ENCODE assay signal across 24 cellular contexts in the genomic region with DNA sequence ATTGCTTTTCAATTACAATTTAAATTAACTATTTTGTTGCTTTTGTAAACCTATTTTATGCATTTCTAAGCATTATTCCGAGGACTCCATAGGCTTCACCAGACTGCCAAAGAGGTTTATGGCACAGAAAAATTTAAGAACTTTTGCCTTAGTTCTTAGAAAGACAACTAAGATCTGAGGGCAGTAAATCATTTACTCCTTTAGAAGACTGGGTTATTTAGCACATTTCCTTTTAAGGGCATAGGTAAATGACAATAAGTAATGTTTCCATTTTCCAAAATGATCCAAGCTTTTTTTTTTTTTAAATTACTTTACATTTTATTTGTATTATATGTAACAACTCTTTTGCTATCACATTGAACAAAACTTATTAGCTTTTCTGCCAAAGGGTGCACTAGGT. TPM values are rescaled to one million over a fixed set of nuclear protein-coding genes. Genes with fewer than 3 reads are reported as not detected.
"Had no signal": no experiment of that assay in that cellular context is flagged by ENCODE, and none has a peak within 500 bp of the region (broad histone marks: within the 10 kb centered on the region; RNA-seq: fewer than 3 reads in every experiment).

No MANE protein-coding gene starts in this region.

- H3K27ac Mint-ChIP-seq: activated B cell treated with CpG ODN at 0.5 μM for 24 hours; activated CD8-positive, alpha-beta memory T cell treated with anti-CD3 and anti-CD28 coated beads, Interleukin-2, amount 10 ng/mL, durations not matched to agents 7 days and 5 days; activated CD8-positive, alpha-beta T cell treated with anti-CD3 and anti-CD28 coated beads, Interleukin-2, amount 10 ng/mL, durations not matched to agents 7 days and 5 days; activated naive CD4-positive, alpha-beta T cell treated with anti-CD3 and anti-CD28 coated beads, Interleukin-2, amount 50 U/mL, for 72 hours; natural killer cell; neural progenitor cell; stimulated activated effector memory CD8-positive, alpha-beta T cell treated with anti-CD3 and anti-CD28 coated beads, Interleukin-12 subunit alpha, Interleukin-12 subunit beta, amount 100 ng/mL, for 72 hours; stimulated activated naive CD8-positive, alpha-beta T cell treated with anti-CD3 and anti-CD28 coated beads, Interleukin-15, Interleukin-2, amounts not matched to agents 100 ng/mL and 50 ng/mL, for 24 hours had no signal

- H3K4me2 ChIP-seq: neural progenitor cell had no signal

- H3K27me3 Mint-ChIP-seq: activated B cell treated with CpG ODN at 0.5 μM for 24 hours; activated CD8-positive, alpha-beta memory T cell treated with anti-CD3 and anti-CD28 coated beads, Interleukin-2, amount 10 ng/mL, durations not matched to agents 7 days and 5 days had no signal

- H3K4me1 ChIP-seq: breast epithelium, foreskin keratinocyte, neural progenitor cell had no signal

- H3K4me1 Mint-ChIP-seq: activated B cell treated with CpG ODN at 0.5 μM for 24 hours; activated CD8-positive, alpha-beta memory T cell treated with anti-CD3 and anti-CD28 coated beads, Interleukin-2, amount 10 ng/mL, durations not matched to agents 7 days and 5 days; natural killer cell; neural progenitor cell; stimulated activated effector memory CD8-positive, alpha-beta T cell treated with anti-CD3 and anti-CD28 coated beads, Interleukin-12 subunit alpha, Interleukin-12 subunit beta, amount 100 ng/mL, for 72 hours had no signal

- H3K9me3 Mint-ChIP-seq: activated B cell treated with CpG ODN at 0.5 μM for 24 hours; activated naive CD4-positive, alpha-beta T cell treated with anti-CD3 and anti-CD28 coated beads, Interleukin-2, amount 50 U/mL, for 72 hours; neural progenitor cell; stimulated activated effector memory CD8-positive, alpha-beta T cell treated with anti-CD3 and anti-CD28 coated beads, Interleukin-12 subunit alpha, Interleukin-12 subunit beta, amount 100 ng/mL, for 72 hours; stimulated activated naive CD8-positive, alpha-beta T cell treated with anti-CD3 and anti-CD28 coated beads, Interleukin-15, Interleukin-2, amounts not matched to agents 100 ng/mL and 50 ng/mL, for 24 hours had no signal

- H3K36me3 ChIP-seq: breast epithelium, esophagus muscularis mucosa, heart left ventricle, left lung, neural progenitor cell, thoracic aorta had no signal

- ATAC-seq: activated CD8-positive, alpha-beta memory T cell treated with anti-CD3 and anti-CD28 coated beads, Interleukin-2, amount 10 ng/mL, durations not matched to agents 7 days and 5 days; activated CD8-positive, alpha-beta T cell treated with anti-CD3 and anti-CD28 coated beads, Interleukin-2, amount 10 ng/mL, durations not matched to agents 7 days and 5 days; sciatic nerve; stimulated activated effector memory CD8-positive, alpha-beta T cell treated with anti-CD3 and anti-CD28 coated beads, Interleukin-12 subunit alpha, Interleukin-12 subunit beta, amount 100 ng/mL, for 72 hours had no signal

- DNase-seq: activated B cell treated with CpG ODN at 0.5 μM for 24 hours; activated CD8-positive, alpha-beta memory T cell treated with anti-CD3 and anti-CD28 coated beads, Interleukin-2, amount 10 ng/mL, durations not matched to agents 7 days and 5 days; activated CD8-positive, alpha-beta T cell treated with anti-CD3 and anti-CD28 coated beads, Interleukin-2, amount 10 ng/mL, durations not matched to agents 7 days and 5 days; activated naive CD4-positive, alpha-beta T cell; activated T-cell treated with anti-CD3 and anti-CD28 coated beads, Interleukin-2, amount 50 U/mL, for 48 hours; central memory CD4-positive, alpha-beta T cell; heart left ventricle; left lung; mesendoderm; natural killer cell; posterior cingulate gyrus; stimulated activated CD4-positive, alpha-beta T cell treated with anti-CD3 and anti-CD28 coated beads, Interleukin-4, amount 100 ng/mL, for 24 hours; T-helper 2 cell had no signal

- H3K4me3 Mint-ChIP-seq: activated B cell treated with CpG ODN at 0.5 μM for 24 hours; activated CD8-positive, alpha-beta memory T cell treated with anti-CD3 and anti-CD28 coated beads, Interleukin-2, amount 10 ng/mL, durations not matched to agents 7 days and 5 days; activated CD8-positive, alpha-beta T cell treated with anti-CD3 and anti-CD28 coated beads, Interleukin-2, amount 10 ng/mL, durations not matched to agents 7 days and 5 days; natural killer cell; neural progenitor cell; stimulated activated effector memory CD8-positive, alpha-beta T cell treated with anti-CD3 and anti-CD28 coated beads, Interleukin-12 subunit alpha, Interleukin-12 subunit beta, amount 100 ng/mL, for 72 hours; stimulated activated naive CD8-positive, alpha-beta T cell treated with anti-CD3 and anti-CD28 coated beads, Interleukin-15, Interleukin-2, amounts not matched to agents 100 ng/mL and 50 ng/mL, for 24 hours had no signal

- H3K27me3 ChIP-seq: breast epithelium, esophagus muscularis mucosa, foreskin keratinocyte, heart left ventricle, left lung, neural progenitor cell had no signal

- H3K36me3 Mint-ChIP-seq: activated CD8-positive, alpha-beta memory T cell treated with anti-CD3 and anti-CD28 coated beads, Interleukin-2, amount 10 ng/mL, durations not matched to agents 7 days and 5 days; natural killer cell; neural progenitor cell; stimulated activated effector memory CD8-positive, alpha-beta T cell treated with anti-CD3 and anti-CD28 coated beads, Interleukin-12 subunit alpha, Interleukin-12 subunit beta, amount 100 ng/mL, for 72 hours had no signal

- H3K4me3 ChIP-seq: esophagus muscularis mucosa, heart left ventricle, left lung, lung, neural progenitor cell, skin epidermis, thoracic aorta had no signal

- H3K27ac ChIP-seq: breast epithelium, esophagus muscularis mucosa, foreskin keratinocyte, neural progenitor cell, thoracic aorta had no signal

- H2AFZ ChIP-seq: neural progenitor cell had no signal

RNA-seq across cellular contexts. Expression of gene STEAP4, which starts 15.0 kb away (rescaled TPM):
- total RNA-seq: activated CD8-positive, alpha-beta T cell treated with anti-CD3 and anti-CD28 coated beads, Interleukin-2, amount 10 ng/mL, durations not matched to agents 7 days and 5 days; activated naive CD4-positive, alpha-beta T cell treated with anti-CD3 and anti-CD28 coated beads, Interleukin-2, amount 50 U/mL, for 72 hours had no signal
